8 cellular contexts compared by ENCODE assay signal in genomic region chr19:12938054-12938535, GRCh38.
DNase-seq lines count a peak whose midpoint lies in the region; ATAC-seq lines count a peak whose summit lies in the region.

No MANE protein-coding gene starts in this region.

- intact Hi-C loops in dendritic cell treated with granulocyte-macrophage colony-stimulating factor and Interleukin-4, amounts not matched to agents 40 ng/mL and 50 ng/mL, for 4 days (cut with micrococcal nuclease): no loop called here

- no peaks in the 10 kb centered on the region for H3K9me3 ChIP-seq in BLaER1 treated with 17β-estradiol and CSF1 and Interleukin-3, amounts not matched to agents 10 nM and 100 nM (replicated peaks in 1 of 11)

- DNase-seq in NCI-H748 treated with DMSO at 0.1 percent for 48 hours (lab: John Stamatoyannopoulos, UW) (peak; percentile 87), left kidney (ENCODE audit: low read depth, low spot score) (peak; percentile 100)
- peak; percentile 99 for DNase-seq in activated CD4-positive, alpha-beta T cell treated with anti-CD3 and anti-CD28 coated beads, Interleukin-2, amount 50 U/mL, for 4 hours
- peak; percentile 100 for DNase-seq in stimulated activated CD4-positive, alpha-beta T cell treated with anti-CD3 and anti-CD28 coated beads, Interleukin-1b, Interleukin-23, amount 100 ng/mL, for 48 hours

- no peaks in the 10 kb centered on the region for H3K27me3 ChIP-seq in BLaER1 treated with 17β-estradiol and CSF1 and Interleukin-3, amounts not matched to agents 10 nM and 100 nM

- peaks cover 56% of the 10 kb centered on the region for H3K36me3 Mint-ChIP-seq in dendritic cell treated with granulocyte-macrophage colony-stimulating factor and Interleukin-4, amounts not matched to agents 40 ng/mL and 50 ng/mL, for 4 days (ENCODE audit: low read depth)

- no peaks in the 10 kb centered on the region for H3K9me3 Mint-ChIP-seq in dendritic cell treated with granulocyte-macrophage colony-stimulating factor and Interleukin-4, amounts not matched to agents 40 ng/mL and 50 ng/mL, for 4 days

- H3K27me3 Mint-ChIP-seq in dendritic cell treated with granulocyte-macrophage colony-stimulating factor and Interleukin-4, amounts not matched to agents 40 ng/mL and 50 ng/mL, for 4 days: no peaks in the 10 kb centered on the region

- H4K20me1 ChIP-seq in BLaER1 treated with 17β-estradiol and CSF1 and Interleukin-3, amounts not matched to agents 10 nM and 100 nM: peaks cover 43 to 47% (median 46%) of the 10 kb centered on the region in 11 experiments

- H3K4me1 Mint-ChIP-seq in dendritic cell treated with granulocyte-macrophage colony-stimulating factor and Interleukin-4, amounts not matched to agents 40 ng/mL and 50 ng/mL, for 4 days (ENCODE audit: low read depth): peaks cover 63% of the 10 kb centered on the region

- H3K36me3 ChIP-seq in BLaER1 treated with 17β-estradiol and CSF1 and Interleukin-3, amounts not matched to agents 10 nM and 100 nM: peaks cover 41 to 44% (median 42%) of the 10 kb centered on the region in 11 experiments

- H3K4me3 Mint-ChIP-seq in dendritic cell treated with granulocyte-macrophage colony-stimulating factor and Interleukin-4, amounts not matched to agents 40 ng/mL and 50 ng/mL, for 4 days: peak overlapping the region; percentile 94

- H3K27ac ChIP-seq in BLaER1 treated with 17β-estradiol and CSF1 and Interleukin-3, amounts not matched to agents 10 nM and 100 nM: peak overlapping the region; percentile 91 to 99 (median 97)

- peak overlapping the region; percentile 96 to 100 (median 99) for H3K9ac ChIP-seq in BLaER1 treated with 17β-estradiol and CSF1 and Interleukin-3, amounts not matched to agents 10 nM and 100 nM

- peak overlapping the region; percentile 78 to 99 (median 92) for H3K4me2 ChIP-seq in BLaER1 treated with 17β-estradiol and CSF1 and Interleukin-3, amounts not matched to agents 10 nM and 100 nM

- ATAC-seq in GM19452 (IDR thresholded peaks at IDR 0.05; ENCODE audit: unreplicated experiment) (peak; percentile 81), HG03571 (IDR thresholded peaks at IDR 0.05; ENCODE audit: unreplicated experiment) (peak; percentile 70)

- peak overlapping the region; percentile 95 for H3K27ac Mint-ChIP-seq in dendritic cell treated with granulocyte-macrophage colony-stimulating factor and Interleukin-4, amounts not matched to agents 40 ng/mL and 50 ng/mL, for 4 days

- peak overlapping the region; percentile 84 to 100 (median 97) for H3K4me3 ChIP-seq in BLaER1 treated with 17β-estradiol and CSF1 and Interleukin-3, amounts not matched to agents 10 nM and 100 nM

- H3K4me1 ChIP-seq in BLaER1 treated with 17β-estradiol and CSF1 and Interleukin-3, amounts not matched to agents 10 nM and 100 nM: peaks cover 59 to 68% (median 64%) of the 10 kb centered on the region in 10 experiments

Comparison
In these comparisons a context has a peak if more than half of its experiments do, and no peak if none do; other contexts are left out.
1. Peak in every context shown above with its lines: DNase-seq, ATAC-seq, H3K4me3 ChIP-seq and H3K27ac ChIP-seq.